In genomic region chr20:35820715-35821114, GRCh38 we compare ENCODE assay signal across 14 cellular contexts. TPM values are rescaled to one million over a fixed set of nuclear protein-coding genes. Genes with fewer than 3 reads are reported as not detected.
DNase-seq lines count a peak whose midpoint lies in the region; ATAC-seq, FAIRE-seq and TF ChIP-seq lines count a peak whose summit lies in the region.
"Had no signal": no experiment of that assay in that cellular context is flagged by ENCODE, and none has a peak within 500 bp of the region (broad histone marks: within the 10 kb centered on the region; RNA-seq: fewer than 3 reads in every experiment).

No MANE protein-coding gene starts in this region.

- H3K27ac ChIP-seq in A549 (peak overlapping the region in 1 of 2 experiments; percentile 58; a peak in 2 of 6 replicates), left lung (no peak overlapping the region)
- H3K27ac ChIP-seq: coronary artery had no signal

- POLR2A ChIA-PET in A549 (lab: Yijun Ruan, JAX): no interaction called here

- H3K4me3 ChIP-seq in A549 (no peak overlapping the region), choroid plexus epithelial cell (ENCODE audit: low read depth, low read length) (no peak overlapping the region), left lung (no peak overlapping the region)
- H3K4me3 ChIP-seq: coronary artery had no signal

- 91% methylated on average over 2 of the region's 2 CpGs for WGBS in A549 (ENCODE audit: missing lambda C conversion rate)

- no peaks in the 10 kb centered on the region for H3K27me3 ChIP-seq in left lung

- ATAC-seq in A549 (peak; percentile 45 to 62; a peak in 2 of 6 replicates), left lung (peak; percentile 51)
- no peak for ATAC-seq in stimulated activated naive CD8-positive, alpha-beta T cell treated with anti-CD3 and anti-CD28 coated beads, Interleukin-15, Interleukin-2, amounts not matched to agents 100 U/mL and 50 U/mL, for 24 hours
- ATAC-seq: natural killer cell had no signal

- H3K4me1 ChIP-seq in A549 (peaks cover 25% of the 10 kb centered on the region), left lung (peaks cover 0 to 8% of the 10 kb centered on the region in 2 donors)

- no peak for TF ChIP-seq EP300 in A549 (IDR thresholded peaks at IDR 0.05)

- TF ChIP-seq CTCF in A549 (IDR thresholded peaks at IDR 0.05) (no peak), choroid plexus epithelial cell (conservative IDR thresholded peaks at IDR 0.05; ENCODE audit: low read depth, low read length) (no peak), left lung (IDR thresholded peaks at IDR 0.05) (no peak)

- no peak for TF ChIP-seq POLR2A in A549 (IDR thresholded peaks at IDR 0.05; ENCODE audit: low read length)

- H3K9me3 ChIP-seq in A549 (no peaks in the 10 kb centered on the region), left lung (no peaks in the 10 kb centered on the region)

- CTCF ChIA-PET in A549 (lab: Yijun Ruan, JAX): no interaction called here

- TF ChIP-seq RAD21 in A549 (conservative IDR thresholded peaks at IDR 0.05 in 1 of 2, IDR thresholded peaks at IDR 0.05 in 1 of 2): no peak

- no peak for FAIRE-seq in A549 (lab: Jason Lieb, UNC)
- FAIRE-seq in HTR-8/SVneo (lab: Jason Lieb, UNC): no peak
- FAIRE-seq: H1 had no signal

- DNase-seq in A549 (ENCODE audit: low read depth in 1 of 2, low spot score in 1 of 2) (no peak), HTR-8/SVneo (ENCODE audit: insufficient read length, low spot score) (peak; percentile 34), choroid plexus epithelial cell (ENCODE audit: low read depth) (peak; percentile 62), left lung (no peak), MV-4-11 (lab: John Stamatoyannopoulos, UW) (no peak), middle frontal gyrus (ENCODE audit: extremely low spot score, low spot score) (no peak), NCI-H748 (lab: John Stamatoyannopoulos, UW; ENCODE audit: unreplicated experiment) (no peak)
- DNase-seq in stimulated activated naive CD8-positive, alpha-beta T cell treated with anti-CD3 and anti-CD28 coated beads, Interleukin-15, Interleukin-2, amounts not matched to agents 100 U/mL and 50 U/mL, for 24 hours: no peak
- DNase-seq: hippocampal formation; natural killer cell; NCI-H748 treated with DMSO at 0.1 percent for 48 hours; stimulated activated CD4-positive, alpha-beta T cell treated with anti-CD3 and anti-CD28 coated beads, Interleukin-2, amount 100 ng/mL, for 48 hours had no signal

- intact Hi-C loops in left lung (cut with DNase I): no loop called here

- no peak overlapping the region for H3K4me2 ChIP-seq in A549

- peaks cover 0 to 15% of the 10 kb centered on the region in 2 donors for H3K36me3 ChIP-seq in left lung

TF ChIP-seq in A549, 52 proteins besides CTCF, POLR2A, EP300 and RAD21:
- TF ChIP-seq, protein P1, sequence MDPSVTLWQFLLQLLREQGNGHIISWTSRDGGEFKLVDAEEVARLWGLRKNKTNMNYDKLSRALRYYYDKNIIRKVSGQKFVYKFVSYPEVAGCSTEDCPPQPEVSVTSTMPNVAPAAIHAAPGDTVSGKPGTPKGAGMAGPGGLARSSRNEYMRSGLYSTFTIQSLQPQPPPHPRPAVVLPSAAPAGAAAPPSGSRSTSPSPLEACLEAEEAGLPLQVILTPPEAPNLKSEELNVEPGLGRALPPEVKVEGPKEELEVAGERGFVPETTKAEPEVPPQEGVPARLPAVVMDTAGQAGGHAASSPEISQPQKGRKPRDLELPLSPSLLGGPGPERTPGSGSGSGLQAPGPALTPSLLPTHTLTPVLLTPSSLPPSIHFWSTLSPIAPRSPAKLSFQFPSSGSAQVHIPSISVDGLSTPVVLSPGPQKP (IDR thresholded peaks at IDR 0.05; ENCODE audit: low read depth, low read length): no peak
TF ChIP-seq in A549: peak in this region for 0.

RNA-seq across cellular contexts. Expression of gene PHF20, which starts 48.9 kb away (rescaled TPM):
- polyA plus RNA-seq in A549 (2011; rRNA removed) (27.9 and 32.8 TPM in 2 replicates), A549 (2017; fragmentation: RNase III; extraction: RNeasy Plus Mini Kit Qiagen cat#74134 plus additional on column Dnase treatment) (23.8 to 24.9 TPM (median 24.0 TPM) in 3 replicates)
- 18.6 and 19.1 TPM in 2 replicates for polyA plus RNA-seq in A549 (2012; cell fraction: cytosol; rRNA removed)
- polyA plus RNA-seq in A549 (2012; cell fraction: nucleus; rRNA removed): 19.9 and 33.1 TPM in 2 replicates
- polyA minus RNA-seq in A549 (2011; rRNA and poly(A)+ RNA removed): 30.8 and 40.1 TPM in 2 replicates
- total RNA-seq in left lung: 10 to 100 TPM; 31.1 to 41.2 TPM

Comparison
In these comparisons a context has a peak if more than half of its experiments do, and no peak if none do; other contexts are left out.
1. DNase-seq: peak in HTR-8/SVneo (single experiment) and choroid plexus epithelial cell (single experiment); none in A549 (0 of 2), left lung (0 of 2), stimulated activated naive CD8-positive, alpha-beta T cell treated with anti-CD3 and anti-CD28 coated beads, Interleukin-15, Interleukin-2, amounts not matched to agents 100 U/mL and 50 U/mL, for 24 hours (single experiment), MV-4-11 (single experiment), middle frontal gyrus (single experiment) and NCI-H748 (single experiment).